8 cellular contexts compared by ENCODE assay signal in genomic region chr18:9913151-9913525, GRCh38. TPM values are rescaled to one million over a fixed set of nuclear protein-coding genes. Genes with fewer than 3 reads are reported as not detected.
A peak's percentile ranks its signal among the peaks of the same experiment; 100 is the strongest.
DNase-seq lines count a peak whose midpoint lies in the region; ATAC-seq and TF ChIP-seq lines count a peak whose summit lies in the region.

No MANE protein-coding gene starts in this region.

- H3K9ac ChIP-seq in smooth muscle cell (ENCODE audit: low read depth): peak overlapping the region; percentile 100

- peaks cover 28% of the 10 kb centered on the region for H3K4me1 Mint-ChIP-seq in activated CD4-positive, alpha-beta memory T cell treated with anti-CD3 and anti-CD28 coated beads, Interleukin-2, amount 10 ng/mL, durations not matched to agents 7 days and 5 days

- H3K27me3 Mint-ChIP-seq in activated CD4-positive, alpha-beta memory T cell treated with anti-CD3 and anti-CD28 coated beads, Interleukin-2, amount 10 ng/mL, durations not matched to agents 7 days and 5 days: peaks cover 19% of the 10 kb centered on the region

- no peaks in the 10 kb centered on the region for H3K9me3 ChIP-seq in smooth muscle cell (replicated peaks; ENCODE audit: low read depth)

- CTCF ChIA-PET in activated CD4-positive, alpha-beta memory T cell treated with anti-CD3 and anti-CD28 coated beads, Interleukin-2, amount 10 ng/mL, durations not matched to agents 7 days and 5 days (lab: Charles Lee): interaction anchor here (1.0 to 1.2 kb wide), 5 partner anchors 10 to 612 kb away, joined by 3 to 8 read pairs (median 4); no protein-coding TSS in a partner anchor

- peak overlapping the region; percentile 100 for H3K27ac ChIP-seq in smooth muscle cell (ENCODE audit: low read depth)

- no peaks in the 10 kb centered on the region for H3K36me3 ChIP-seq in smooth muscle cell (ENCODE audit: low read depth)

- peak overlapping the region; percentile 81 for H3K4me3 Mint-ChIP-seq in activated CD4-positive, alpha-beta memory T cell treated with anti-CD3 and anti-CD28 coated beads, Interleukin-2, amount 10 ng/mL, durations not matched to agents 7 days and 5 days

- H3F3A ChIP-seq in smooth muscle cell (ENCODE audit: low read depth): no peaks in the 10 kb centered on the region

- peaks cover 40% of the 10 kb centered on the region for H3K79me2 ChIP-seq in smooth muscle cell (ENCODE audit: low read depth)

- ATAC-seq in HG02678 (IDR thresholded peaks at IDR 0.05; ENCODE audit: unreplicated experiment) (peak; percentile 0), left ventricle myocardium superior (peak; percentile 8), HG03521 (IDR thresholded peaks at IDR 0.05; ENCODE audit: unreplicated experiment) (no peak)

- peak overlapping the region; percentile 87 for H3K27ac Mint-ChIP-seq in activated CD4-positive, alpha-beta memory T cell treated with anti-CD3 and anti-CD28 coated beads, Interleukin-2, amount 10 ng/mL, durations not matched to agents 7 days and 5 days

- DNase-seq in activated CD4-positive, alpha-beta memory T cell treated with anti-CD3 and anti-CD28 coated beads, Interleukin-2, amount 10 ng/mL, durations not matched to agents 7 days and 5 days: no peak
- DNase-seq in left ventricle myocardium superior (no peak), smooth muscle cell (lab: John Stamatoyannopoulos, UW; ENCODE audit: unreplicated experiment) (no peak), GF-D8 (lab: John Stamatoyannopoulos, UW) (no peak)
- no peak for DNase-seq in stimulated activated CD8-positive, alpha-beta memory T cell treated with anti-CD3 and anti-CD28 coated beads, Interleukin-4, amount 100 ng/mL, for 48 hours
- no peak for DNase-seq in NK-92 treated with Interleukin-12 subunit alpha and Interleukin-12 subunit beta, amount 100 ng/mL, for 24 hours (lab: John Stamatoyannopoulos, UW)

- no peaks in the 10 kb centered on the region for H3K36me3 Mint-ChIP-seq in activated CD4-positive, alpha-beta memory T cell treated with anti-CD3 and anti-CD28 coated beads, Interleukin-2, amount 10 ng/mL, durations not matched to agents 7 days and 5 days (ENCODE audit: low read depth)

- peaks cover 22% of the 10 kb centered on the region for H3K4me1 ChIP-seq in smooth muscle cell (ENCODE audit: low read depth)

- no peak for TF ChIP-seq CTCF in smooth muscle cell (IDR thresholded peaks at IDR 0.05; ENCODE audit: borderline replicate concordance, insufficient read depth, poor library complexity, severe bottlenecking)

- H4K20me1 ChIP-seq in smooth muscle cell (ENCODE audit: low read depth): peaks cover 35% of the 10 kb centered on the region

- POLR2A ChIA-PET in activated CD4-positive, alpha-beta memory T cell treated with anti-CD3 and anti-CD28 coated beads, Interleukin-2, amount 10 ng/mL, durations not matched to agents 7 days and 5 days (lab: Charles Lee): interaction anchor here (0.6 to 2.6 kb wide), 22 partner anchors 8 to 829 kb away, joined by 3 to 15 read pairs (median 4); partner anchors contain the start of genes ANKRD12, NAPG and TWSG1

- WGBS in smooth muscle cell (ENCODE audit: low lambda C conversion rate): 8% methylated on average over 12 of the region's 12 CpGs

- H3K27me3 ChIP-seq in smooth muscle cell (ENCODE audit: low read depth): no peaks in the 10 kb centered on the region

- no peaks in the 10 kb centered on the region for H3K9me3 Mint-ChIP-seq in activated CD4-positive, alpha-beta memory T cell treated with anti-CD3 and anti-CD28 coated beads, Interleukin-2, amount 10 ng/mL, durations not matched to agents 7 days and 5 days

- intact Hi-C loops in left ventricle myocardium superior (cut with micrococcal nuclease): no loop called here

- H3K4me2 ChIP-seq in smooth muscle cell: peak overlapping the region; percentile 83

- H2AFZ ChIP-seq in smooth muscle cell (ENCODE audit: low read depth): peak overlapping the region; percentile 53

- H3K4me3 ChIP-seq in smooth muscle cell: peak overlapping the region; percentile 85

RNA-seq across cellular contexts. Expression of gene VAPA, which starts 0.7 kb away (rescaled TPM):
- 100 to 1,000 TPM; 132 to 142 TPM for total RNA-seq in activated CD4-positive, alpha-beta memory T cell treated with anti-CD3 and anti-CD28 coated beads, Interleukin-2, amount 10 ng/mL, durations not matched to agents 7 days and 5 days
- total RNA-seq in left ventricle myocardium superior (205 TPM), smooth muscle cell (350 and 386 TPM in 2 replicates)
- 315 and 334 TPM in 2 replicates for polyA plus RNA-seq in smooth muscle cell

RNA-seq across cellular contexts. Expression of gene TXNDC2, which starts 27.4 kb away (rescaled TPM):
- under 1 TPM in 1 of 2 experiments, not detected in 1; 0.30 TPM for total RNA-seq in activated CD4-positive, alpha-beta memory T cell treated with anti-CD3 and anti-CD28 coated beads, Interleukin-2, amount 10 ng/mL, durations not matched to agents 7 days and 5 days
- total RNA-seq in left ventricle myocardium superior (not detected), smooth muscle cell (0.58 and 0.94 TPM in 2 replicates)
- polyA plus RNA-seq in smooth muscle cell: 1.1 TPM in 1 of 2 replicates, not detected in the other
